1 cellular context compared by ENCODE assay signal in genomic region chr1:19861842-19862530, GRCh38.
TF ChIP-seq lines count a peak whose summit lies in the region.

No MANE protein-coding gene starts in this region.

TF ChIP-seq in K562, 482 proteins besides CTCF, POLR2A, EP300 and RAD21:
- TF ChIP-seq ATF7 (IDR thresholded peaks at IDR 0.05) = no peak
- no peak for TF ChIP-seq ERF (CRISPR knock-in tag; IDR thresholded peaks at IDR 0.05)
- TF ChIP-seq RBM25 (IDR thresholded peaks at IDR 0.05; ENCODE audit: low read depth, low read length, severe bottlenecking) = peak; percentile 95
